8 cellular contexts compared by ENCODE assay signal in genomic region chr19:15304140-15304705, GRCh38. TPM values are rescaled to one million over a fixed set of nuclear protein-coding genes. Genes with fewer than 3 reads are reported as not detected.
DNase-seq lines count a peak whose midpoint lies in the region; ATAC-seq, FAIRE-seq and TF ChIP-seq lines count a peak whose summit lies in the region.

No MANE protein-coding gene starts in this region.

- H3K4me3 ChIP-seq in BE2C (ENCODE audit: low read depth, low read length) = no peak overlapping the region
- no peak overlapping the region for H3K4me3 ChIP-seq in MG63
- H3K4me3 ChIP-seq in astrocyte (ENCODE audit: insufficient read depth, low read depth, low read length) = no peak overlapping the region

- no peaks in the 10 kb centered on the region; the same call in 1 of the 2 replicates for H3K9me3 ChIP-seq in BE2C
- H3K9me3 ChIP-seq in MG63 = peaks cover 18% of the 10 kb centered on the region
- H3K9me3 ChIP-seq in astrocyte (ENCODE audit: insufficient read depth, low read depth, low read length) = peaks cover 2% of the 10 kb centered on the region

- intact Hi-C loops in natural killer cell (cut with micrococcal nuclease) = no loop called here

- no peaks in the 10 kb centered on the region for H3K27me3 ChIP-seq in BE2C
- no peaks in the 10 kb centered on the region for H3K27me3 ChIP-seq in MG63
- no peaks in the 10 kb centered on the region for H3K27me3 ChIP-seq in astrocyte (ENCODE audit: insufficient read depth, low read length)

- H3K4me3 Mint-ChIP-seq in astrocyte (ENCODE audit: unreplicated experiment) = no peak overlapping the region
- H3K4me3 Mint-ChIP-seq in natural killer cell = peak overlapping the region; percentile 70

- TF ChIP-seq CTCF in BE2C (IDR thresholded peaks at IDR 0.05; ENCODE audit: low read depth, low read length) = no peak
- TF ChIP-seq CTCF in astrocyte (IDR thresholded peaks at IDR 0.05; ENCODE audit: insufficient read depth, low read depth, low read length) = no peak
- TF ChIP-seq CTCF in natural killer cell (IDR thresholded peaks at IDR 0.05) = no peak

- DNase-seq in BE2C = peak; percentile 58
- peak; percentile 88 for DNase-seq in MG63
- DNase-seq in astrocyte (ENCODE audit: low read depth) = no peak
- no peak for DNase-seq in natural killer cell
- DNase-seq in SIG-M5 treated with dmso at 0.1 percent for 504 hours (lab: John Stamatoyannopoulos, UW; ENCODE audit: unreplicated experiment) = no peak
- DNase-seq in NCI-H774 (lab: John Stamatoyannopoulos, UW) = no peak

- H3K27ac Mint-ChIP-seq in astrocyte (ENCODE audit: unreplicated experiment) = no peak overlapping the region
- peak overlapping the region; percentile 78 to 81 for H3K27ac Mint-ChIP-seq in natural killer cell

- no peak for FAIRE-seq in astrocyte (lab: Jason Lieb, UNC)

- peak overlapping the region; percentile 8 for H3K27ac ChIP-seq in astrocyte (ENCODE audit: low read depth, low read length)

- peak overlapping the region; percentile 41 for H3K4me2 ChIP-seq in astrocyte (ENCODE audit: low read length)

- no peak for ATAC-seq in natural killer cell
- ATAC-seq in GM18907 (IDR thresholded peaks at IDR 0.05; ENCODE audit: unreplicated experiment) = no peak
- ATAC-seq in GM19397 (IDR thresholded peaks at IDR 0.05; ENCODE audit: unreplicated experiment) = no peak

- H3K36me3 ChIP-seq in BE2C = no peaks in the 10 kb centered on the region
- H3K36me3 ChIP-seq in MG63 = peaks cover 39% of the 10 kb centered on the region
- H3K36me3 ChIP-seq in astrocyte (ENCODE audit: insufficient read depth, low read length) = no peaks in the 10 kb centered on the region

- H3K4me1 ChIP-seq in BE2C = peaks cover 7% of the 10 kb centered on the region; the same call in 1 of the 2 replicates
- peaks cover 32% of the 10 kb centered on the region for H3K4me1 ChIP-seq in astrocyte (ENCODE audit: insufficient read depth, low read length)

- no peak overlapping the region for H2AFZ ChIP-seq in astrocyte (ENCODE audit: low read depth, low read length)

- H3K27me3 Mint-ChIP-seq in astrocyte (ENCODE audit: low read depth, unreplicated experiment) (no peaks in the 10 kb centered on the region), natural killer cell (ENCODE audit: low read depth in 2 of 2) (no peaks in the 10 kb centered on the region)

- H3K9me3 Mint-ChIP-seq in astrocyte (ENCODE audit: unreplicated experiment) = peaks cover 3% of the 10 kb centered on the region
- H3K9me3 Mint-ChIP-seq in natural killer cell = no peaks in the 10 kb centered on the region

- H3K36me3 Mint-ChIP-seq in astrocyte (ENCODE audit: low read depth, unreplicated experiment) (peaks cover 17% of the 10 kb centered on the region), natural killer cell (no peaks in the 10 kb centered on the region)

- H3K9ac ChIP-seq in astrocyte (ENCODE audit: low read length) = peak overlapping the region; percentile 5

- peaks cover 37% of the 10 kb centered on the region for H3K4me1 Mint-ChIP-seq in astrocyte (ENCODE audit: low read depth, unreplicated experiment)
- peaks cover 65 to 76% of the 10 kb centered on the region in 2 donors for H3K4me1 Mint-ChIP-seq in natural killer cell

- H4K20me1 ChIP-seq in astrocyte (ENCODE audit: insufficient read depth, low read length) = peaks cover 94% of the 10 kb centered on the region

- peaks cover 98% of the 10 kb centered on the region for H3K79me2 ChIP-seq in astrocyte (ENCODE audit: insufficient read depth, low read length)

RNA-seq across cellular contexts. Expression of gene BRD4, which starts 28.1 kb away (rescaled TPM):
- 76.3 TPM for polyA plus RNA-seq in BE2C (2012; ENCODE audit: insufficient read depth, insufficient read length, low read depth)
- 9.3 and 16.0 TPM in 2 replicates for total RNA-seq in MG63 (2014; rRNA removed; shearing (Covaris generic); ENCODE audit: low replicate concordance)
- total RNA-seq in astrocyte = 116 and 128 TPM in 2 replicates
- total RNA-seq in natural killer cell = 100 to 1,000 TPM in 1 of 3 donors, 10 to 100 TPM in 2; 91.9 to 116 (median 98.3) TPM

Comparison
In these comparisons a context has a peak if more than half of its experiments do, and no peak if none do; other contexts are left out.
1. DNase-seq: peak in BE2C (single experiment) and MG63 (single experiment); none in astrocyte (single experiment), natural killer cell (single experiment), SIG-M5 treated with dmso at 0.1 percent for 504 hours (single experiment) and NCI-H774 (single experiment).